In genomic region chr3:33658039-33658438, GRCh38 we compare ENCODE assay signal across 12 cellular contexts.
DNase-seq lines count a peak whose midpoint lies in the region; ATAC-seq and TF ChIP-seq lines count a peak whose summit lies in the region.
"Had no signal": no experiment of that assay in that cellular context is flagged by ENCODE, and none has a peak within 500 bp of the region (broad histone marks: within the 10 kb centered on the region; RNA-seq: fewer than 3 reads in every experiment).

No MANE protein-coding gene starts in this region.

- no peak for TF ChIP-seq EP300 in stomach (IDR thresholded peaks at IDR 0.05)

- no peak overlapping the region for H2BK120ac ChIP-seq in mesenchymal stem cell (ENCODE audit: low read depth, low read length)

- no peak overlapping the region for H3K4ac ChIP-seq in mesenchymal stem cell (ENCODE audit: low read depth in 1 of 2, low read length in 2 of 2)

- H2BK5ac ChIP-seq in mesenchymal stem cell (ENCODE audit: low read depth, low read length, poor library complexity, severe bottlenecking), result no peak overlapping the region

- H3K4me1 ChIP-seq in KMS-11 (ENCODE audit: low read depth, poor library complexity, severe bottlenecking), result peaks cover 36% of the 10 kb centered on the region
- peaks cover 22% of the 10 kb centered on the region for H3K4me1 ChIP-seq in body of pancreas
- peaks cover 4% of the 10 kb centered on the region for H3K4me1 ChIP-seq in mesenchymal stem cell (ENCODE audit: control insufficient read depth, insufficient read depth, low read depth, low read length)
- H3K4me1 ChIP-seq in stomach, result peaks cover 4 to 51% (median 26%) of the 10 kb centered on the region in 4 donors

- H3K27ac ChIP-seq in KMS-11, result no peak overlapping the region
- peak overlapping the region in 3 of 4 donors; percentile 70 to 78 (median 70) for H3K27ac ChIP-seq in body of pancreas
- H3K27ac ChIP-seq in mesenchymal stem cell (ENCODE audit: low read length, poor library complexity, severe bottlenecking), result no peak overlapping the region
- peak overlapping the region in 4 of 5 donors; percentile 65 to 81 (median 79) for H3K27ac ChIP-seq in stomach
- H3K27ac ChIP-seq: neutrophil had no signal

- H3K9ac ChIP-seq in KMS-11, result no peak overlapping the region
- H3K9ac ChIP-seq in mesenchymal stem cell (ENCODE audit: low read length), result peak overlapping the region; percentile 83

- no peak overlapping the region for H2BK12ac ChIP-seq in mesenchymal stem cell (ENCODE audit: low read length in 2 of 2)

- WGBS in body of pancreas, 2 donors, result 62 to 75% methylated on average over 1 of the region's 1 CpG
- WGBS in mesenchymal stem cell, result 100% methylated on average over 1 of the region's 1 CpG
- WGBS in stomach, 5 donors, result 67 to 95% (median 77%) methylated on average over 1 of the region's 1 CpG

- no peak overlapping the region for H2AFZ ChIP-seq in KMS-11 (ENCODE audit: low read depth)
- H2AFZ ChIP-seq in mesenchymal stem cell (ENCODE audit: low read depth, low read length), result no peak overlapping the region

- H4K91ac ChIP-seq in mesenchymal stem cell (ENCODE audit: low read length), result no peak overlapping the region

- H3K4me2 ChIP-seq in KMS-11 (peak overlapping the region; percentile 88), mesenchymal stem cell (ENCODE audit: low read length, poor library complexity, severe bottlenecking) (no peak overlapping the region)

- H3K9me3 ChIP-seq in body of pancreas, result no peaks in the 10 kb centered on the region
- no peaks in the 10 kb centered on the region for H3K9me3 ChIP-seq in mesenchymal stem cell (ENCODE audit: control insufficient read depth, low read length)
- H3K9me3 ChIP-seq in stomach, result no peaks in the 10 kb centered on the region
- H3K9me3 ChIP-seq: neutrophil, thyroid gland had no signal

- intact Hi-C loops in body of pancreas (cut with DNase I), result no loop called here
- intact Hi-C loops in stomach (cut with DNase I; ENCODE audit: low total_unique reads), result no loop called here

- no peak for TF ChIP-seq POLR2A in body of pancreas (IDR thresholded peaks at IDR 0.05)
- TF ChIP-seq POLR2A in stomach (IDR thresholded peaks at IDR 0.05), result no peak

- no peak overlapping the region for H2AK5ac ChIP-seq in mesenchymal stem cell (ENCODE audit: low read length, severe bottlenecking)

- ATAC-seq in body of pancreas (no peak), HG03442 (IDR thresholded peaks at IDR 0.05; ENCODE audit: unreplicated experiment) (no peak)
- ATAC-seq: T-helper 17 cell had no signal

- no peak overlapping the region for H4K8ac ChIP-seq in mesenchymal stem cell (ENCODE audit: low read length)

- H4K20me1 ChIP-seq in KMS-11 (ENCODE audit: insufficient read depth), result no peaks in the 10 kb centered on the region; the same call in 1 of the 2 replicates

- H3K18ac ChIP-seq in mesenchymal stem cell (ENCODE audit: low read depth in 1 of 2, low read length in 2 of 2), result no peak overlapping the region

- no peak overlapping the region for H3K23ac ChIP-seq in mesenchymal stem cell (ENCODE audit: low read length in 2 of 2)

- H3K27me3 ChIP-seq in KMS-11 (ENCODE audit: insufficient read depth, low read depth) (no peaks in the 10 kb centered on the region), body of pancreas (no peaks in the 10 kb centered on the region), mesenchymal stem cell (ENCODE audit: control insufficient read depth in 1 of 2, insufficient read depth in 1 of 2, low read length in 2 of 2) (no peaks in the 10 kb centered on the region), stomach (no peaks in the 10 kb centered on the region)
- H3K27me3 ChIP-seq: neutrophil, thyroid gland had no signal

- DNase-seq in body of pancreas, result no peak
- no peak for DNase-seq in mesenchymal stem cell
- no peak for DNase-seq in stomach
- no peak for DNase-seq in activated CD8-positive, alpha-beta memory T cell treated with anti-CD3 and anti-CD28 coated beads, Interleukin-2, amount 50 U/mL, for 48 hours
- DNase-seq in stimulated activated CD4-positive, alpha-beta T cell treated with anti-CD3 and anti-CD28 coated beads, Interleukin-15, amount 100 ng/mL, for 24 hours, result no peak
- no peak for DNase-seq in NCI-H2227 treated with DMSO at 0.1 percent for 48 hours (lab: John Stamatoyannopoulos, UW)
- DNase-seq: NCI-H2081, T-helper 17 cell, thyroid gland had no signal

- no peak overlapping the region for H3K14ac ChIP-seq in mesenchymal stem cell (ENCODE audit: low read length in 2 of 2)

- TF ChIP-seq CTCF in KMS-11 (conservative IDR thresholded peaks at IDR 0.05; ENCODE audit: low read depth, low read length) (no peak), body of pancreas (IDR thresholded peaks at IDR 0.05) (no peak), stomach (IDR thresholded peaks at IDR 0.05) (no peak)

- peaks cover 12% of the 10 kb centered on the region; the same call in 1 of the 2 replicates for H3K79me2 ChIP-seq in KMS-11 (ENCODE audit: insufficient read depth, low read depth)

- H3K36me3 ChIP-seq in KMS-11 (ENCODE audit: insufficient read depth), result no peaks in the 10 kb centered on the region
- H3K36me3 ChIP-seq in body of pancreas (replicated peaks in 1 of 2; ENCODE audit: insufficient read depth in 1 of 2, low read depth in 2 of 2), result no peaks in the 10 kb centered on the region
- H3K36me3 ChIP-seq in mesenchymal stem cell (ENCODE audit: control insufficient read depth in 1 of 2, insufficient read depth in 2 of 2, low read depth in 1 of 2, low read length in 2 of 2), result no peaks in the 10 kb centered on the region
- no peaks in the 10 kb centered on the region for H3K36me3 ChIP-seq in stomach
- H3K36me3 ChIP-seq: neutrophil, thyroid gland had no signal

- no peak overlapping the region for H3K4me3 ChIP-seq in KMS-11 (IDR thresholded peaks at IDR 0.05; ENCODE audit: insufficient read depth, low read depth, low read length)
- H3K4me3 ChIP-seq in body of pancreas, result no peak overlapping the region
- H3K4me3 ChIP-seq in mesenchymal stem cell (ENCODE audit: insufficient read depth in 1 of 2, low read depth in 1 of 2, low read length in 2 of 2), result peak overlapping the region in 1 of 2 experiments; percentile 75
- H3K4me3 ChIP-seq in stomach, result peak overlapping the region; percentile 36 to 41 (median 40)

- peaks cover 4% of the 10 kb centered on the region for H3K79me1 ChIP-seq in mesenchymal stem cell (replicated peaks; ENCODE audit: low read length, poor library complexity, severe bottlenecking)

- H2BK15ac ChIP-seq in mesenchymal stem cell (ENCODE audit: low read depth, poor library complexity, severe bottlenecking), result no peak overlapping the region

Comparison
In these comparisons a context has a peak if more than half of its experiments do, and no peak if none do; other contexts are left out.
1. H3K27ac ChIP-seq: peak in body of pancreas (3 of 4) and stomach (4 of 5); none in KMS-11 (single experiment) and mesenchymal stem cell (single experiment).
2. H3K4me3 ChIP-seq: peak in stomach (4 of 4); none in KMS-11 (single experiment) and body of pancreas (0 of 2).